In the genomic region with DNA sequence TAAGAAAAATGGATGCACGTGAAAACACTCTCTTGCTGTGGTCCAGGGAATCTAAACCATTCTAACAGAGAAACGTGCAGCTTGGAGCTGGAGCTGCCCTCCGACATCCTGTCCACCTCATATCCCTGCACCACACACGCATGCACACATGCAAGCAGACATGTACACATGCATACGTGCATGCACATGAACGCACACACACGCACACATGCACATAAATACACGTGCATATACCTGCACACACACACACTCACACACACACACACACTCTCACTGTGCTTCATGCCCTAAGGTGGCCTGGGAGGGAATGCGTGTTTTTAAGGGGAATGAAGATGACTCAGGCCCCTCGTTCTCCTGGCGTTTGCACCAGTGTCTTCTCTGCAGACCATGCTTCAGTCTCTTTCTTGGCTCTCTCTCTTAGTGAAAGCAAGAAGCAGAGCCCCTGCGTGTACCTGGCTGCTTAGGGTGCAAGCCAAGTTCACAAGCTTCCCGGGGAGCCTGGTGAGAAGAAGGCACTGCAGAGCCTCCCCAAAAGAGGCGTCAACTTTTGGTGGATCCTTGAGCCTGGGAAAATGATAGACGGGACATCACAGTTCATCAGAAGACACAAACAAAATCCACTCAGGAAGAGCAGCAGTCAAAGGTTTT, we compare ENCODE assay signal across 1 cellular context.
TF ChIP-seq lines count a peak whose summit lies in the region.

No MANE protein-coding gene starts in this region.

TF ChIP-seq in HepG2, 621 proteins besides CTCF, POLR2A, EP300 and RAD21 (continued from another document):
- no peak for TF ChIP-seq POGK (CRISPR knock-in tag; conservative IDR thresholded peaks at IDR 0.05)
